11 cellular contexts compared by ENCODE assay signal in the genomic region with DNA sequence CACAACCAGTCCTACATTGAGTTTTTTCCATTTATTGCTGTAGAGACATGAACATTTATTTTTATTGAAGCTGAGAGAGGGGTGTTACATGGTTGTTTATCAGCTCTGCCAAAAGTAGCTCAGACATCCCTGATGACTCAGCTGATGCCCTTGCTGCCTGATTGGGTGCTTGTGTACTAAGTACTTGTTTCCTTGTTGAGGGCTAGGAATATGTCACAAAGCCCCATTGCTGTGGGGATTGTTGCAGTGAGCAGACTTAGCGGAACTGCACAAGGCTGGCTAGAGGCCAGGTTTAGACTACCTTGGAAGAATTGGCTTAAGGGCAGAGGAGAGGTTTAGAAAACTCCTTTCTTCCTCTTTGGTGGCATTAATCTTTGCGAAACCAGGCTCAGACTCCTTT.
DNase-seq lines count a peak whose midpoint lies in the region; ATAC-seq and TF ChIP-seq lines count a peak whose summit lies in the region.
"Had no signal": no experiment of that assay in that cellular context is flagged by ENCODE, and none has a peak within 500 bp of the region (broad histone marks: within the 10 kb centered on the region; RNA-seq: fewer than 3 reads in every experiment).

No MANE protein-coding gene starts in this region.

- no peak for TF ChIP-seq POLR2A in heart left ventricle (IDR thresholded peaks at IDR 0.05)
- TF ChIP-seq POLR2A in Peyer's patch (IDR thresholded peaks at IDR 0.05): no peak

- H3K27me3 ChIP-seq in heart left ventricle (no peaks in the 10 kb centered on the region), endodermal cell (ENCODE audit: control insufficient read depth, insufficient read depth, low read length, poor library complexity, severe bottlenecking) (no peaks in the 10 kb centered on the region), upper lobe of right lung (no peaks in the 10 kb centered on the region), Peyer's patch (no peaks in the 10 kb centered on the region)

- TF ChIP-seq CTCF in heart left ventricle (IDR thresholded peaks at IDR 0.05): no peak
- no peak for TF ChIP-seq CTCF in endodermal cell (conservative IDR thresholded peaks at IDR 0.05)
- TF ChIP-seq CTCF in upper lobe of right lung (IDR thresholded peaks at IDR 0.05): no peak
- no peak for TF ChIP-seq CTCF in Peyer's patch (IDR thresholded peaks at IDR 0.05)

- H3K27me3 Mint-ChIP-seq in endodermal cell (ENCODE audit: insufficient read depth): no peaks in the 10 kb centered on the region

- H3K4me3 ChIP-seq in heart left ventricle (no peak overlapping the region), endodermal cell (ENCODE audit: low read length) (no peak overlapping the region), upper lobe of right lung (no peak overlapping the region), Peyer's patch (no peak overlapping the region)
- H3K4me3 ChIP-seq: thoracic aorta had no signal

- peaks cover 64% of the 10 kb centered on the region for H3K4me1 Mint-ChIP-seq in endodermal cell

- H3K9me3 ChIP-seq in heart left ventricle (no peaks in the 10 kb centered on the region), endodermal cell (ENCODE audit: control insufficient read depth, low read length) (no peaks in the 10 kb centered on the region), upper lobe of right lung (no peaks in the 10 kb centered on the region), Peyer's patch (no peaks in the 10 kb centered on the region)
- H3K9me3 ChIP-seq: thoracic aorta had no signal

- H3K27ac ChIP-seq in heart left ventricle (no peak overlapping the region), endodermal cell (ENCODE audit: low read depth, low read length) (no peak overlapping the region), upper lobe of right lung (no peak overlapping the region), Peyer's patch (no peak overlapping the region)
- H3K27ac ChIP-seq: thoracic aorta had no signal

- no peaks in the 10 kb centered on the region for H3K36me3 ChIP-seq in heart left ventricle
- H3K36me3 ChIP-seq in endodermal cell (ENCODE audit: control insufficient read depth, insufficient read depth, low read length): no peaks in the 10 kb centered on the region
- H3K36me3 ChIP-seq in upper lobe of right lung: no peaks in the 10 kb centered on the region
- H3K36me3 ChIP-seq in Peyer's patch: no peaks in the 10 kb centered on the region
- H3K36me3 ChIP-seq: thoracic aorta had no signal

- H3K9ac ChIP-seq in endodermal cell (ENCODE audit: extremely low read depth, low read length, poor library complexity, severe bottlenecking): no peak overlapping the region

- H3K4me1 ChIP-seq in heart left ventricle: peaks cover 0 to 19% (median 5%) of the 10 kb centered on the region in 12 donors
- H3K4me1 ChIP-seq in endodermal cell (ENCODE audit: control insufficient read depth, insufficient read depth, low read length): peaks cover 34% of the 10 kb centered on the region
- no peaks in the 10 kb centered on the region for H3K4me1 ChIP-seq in upper lobe of right lung
- H3K4me1 ChIP-seq in Peyer's patch: peaks cover 0 to 4% (median 0%) of the 10 kb centered on the region in 4 donors

- no peaks in the 10 kb centered on the region for H3K36me3 Mint-ChIP-seq in endodermal cell (ENCODE audit: low read depth)

- no peaks in the 10 kb centered on the region for H3K9me3 Mint-ChIP-seq in endodermal cell

- 77 to 90% (median 80%) methylated on average over 2 of the region's 2 CpGs for WGBS in heart left ventricle, 4 donors
- 83 to 93% methylated on average over 1 to 2 of the region's 2 CpGs for WGBS in endodermal cell (ENCODE audit: insufficient coverage in 1 of 2, insufficient read length in 1 of 2), 2 experiments

- H3K4me3 Mint-ChIP-seq in endodermal cell: no peak overlapping the region

- DNase-seq in heart left ventricle (peak in 2 of 5 donors; percentile 22 to 28), Right ventricle myocardium superior (no peak), NCI-H2107 (lab: John Stamatoyannopoulos, UW) (peak; percentile 51), endodermal cell (peak; percentile 57), upper lobe of right lung (no peak), Peyer's patch (no peak)
- DNase-seq: effector memory CD4-positive, alpha-beta T cell; retina had no signal

- H3K27ac Mint-ChIP-seq in endodermal cell: no peak overlapping the region

- intact Hi-C loops in heart left ventricle (cut with DNase I) (no loop called here), Right ventricle myocardium superior (cut with DNase I) (no loop called here), upper lobe of right lung (cut with DNase I) (no loop called here)

- ATAC-seq in heart left ventricle (peak in 3 of 4 donors; percentile 37 to 76 (median 61)), Right ventricle myocardium superior (ENCODE audit: poor library complexity) (no peak), upper lobe of right lung (peak; percentile 61), GM19395 (IDR thresholded peaks at IDR 0.05; ENCODE audit: unreplicated experiment) (no peak), HG03439 (IDR thresholded peaks at IDR 0.05; ENCODE audit: unreplicated experiment) (no peak)

Comparison
In these comparisons a context has a peak if more than half of its experiments do, and no peak if none do; other contexts are left out.
1. ATAC-seq: peak in heart left ventricle (3 of 4) and upper lobe of right lung (single experiment); none in Right ventricle myocardium superior (single experiment), GM19395 (single experiment) and HG03439 (single experiment).
2. DNase-seq: peak in NCI-H2107 (single experiment) and endodermal cell (single experiment); none in Right ventricle myocardium superior (single experiment), upper lobe of right lung (single experiment) and Peyer's patch (0 of 3).